Comparison of ENCODE assay signal across 8 cellular contexts in genomic region chr10:35336921-35337741, GRCh38. TPM values are rescaled to one million over a fixed set of nuclear protein-coding genes. Genes with fewer than 3 reads are reported as not detected.
A peak's percentile ranks its signal among the peaks of the same experiment; 100 is the strongest.
DNase-seq lines count a peak whose midpoint lies in the region; ATAC-seq, FAIRE-seq and TF ChIP-seq lines count a peak whose summit lies in the region.

No MANE protein-coding gene starts in this region.

- no peaks in the 10 kb centered on the region for H3K27me3 Mint-ChIP-seq in T-helper 17 cell

- H3K4me3 Mint-ChIP-seq in T-helper 17 cell = peak overlapping the region; percentile 82

- H3K4me2 ChIP-seq in mammary epithelial cell (ENCODE audit: insufficient read depth, low read depth, low read length) = peak overlapping the region; percentile 84

- peak overlapping the region; percentile 60 for H3K9ac ChIP-seq in mammary epithelial cell (ENCODE audit: insufficient read depth, low read length)
- peak overlapping the region; percentile 43 to 67 for H3K9ac ChIP-seq in kidney (ENCODE audit: low read length in 2 of 2)

- peak overlapping the region; percentile 81 for H2AFZ ChIP-seq in mammary epithelial cell (ENCODE audit: low read depth, low read length)

- no peaks in the 10 kb centered on the region for H3K27me3 ChIP-seq in mammary epithelial cell (ENCODE audit: insufficient read depth, low read length)

- peaks cover 2% of the 10 kb centered on the region for H3K36me3 Mint-ChIP-seq in T-helper 17 cell (ENCODE audit: low read depth)

- no TSS peak for BruUV-seq in mammary epithelial cell (replicated peaks; lab: Mats Ljungman, UMichigan)

- CTCF ChIA-PET in mammary epithelial cell (lab: Charles Lee; ENCODE audit: low non-redundant PET) = interaction anchor here (0.7 kb wide), 1 partner anchor 30 kb away, joined by 5 read pairs; no protein-coding TSS in a partner anchor

- dilution Hi-C loops in mammary epithelial cell (cut with HindIII; ENCODE audit: low sequenced_read_pairs) = no loop called here

- H3K4me3 ChIP-seq in mammary epithelial cell (replicated peaks in 1 of 3; ENCODE audit: insufficient read depth in 1 of 3, low read depth in 2 of 3, low read length in 3 of 3) = peak overlapping the region; percentile 87 to 90 (median 87)
- peak overlapping the region; percentile 75 to 78 for H3K4me3 ChIP-seq in kidney (ENCODE audit: low read length in 2 of 2)

- peaks cover 56% of the 10 kb centered on the region for H3K4me1 Mint-ChIP-seq in T-helper 17 cell

- peaks cover 93% of the 10 kb centered on the region for H3K79me2 ChIP-seq in mammary epithelial cell (ENCODE audit: insufficient read depth, low read length)

- H3K27ac Mint-ChIP-seq in T-helper 17 cell = peak overlapping the region; percentile 71

- H3K27ac ChIP-seq in mammary epithelial cell (ENCODE audit: insufficient read depth, low read depth, low read length) (peak overlapping the region; percentile 46), kidney (ENCODE audit: low read depth in 2 of 2, low read length in 2 of 2) (no peak overlapping the region)

- FAIRE-seq in kidney (lab: Jason Lieb, UNC) = no peak

- DNase-seq in NCI-H524 (lab: John Stamatoyannopoulos, UW) (peak; percentile 17 to 24), NCI-H524 treated with DMSO at 0.1 percent for 48 hours (lab: John Stamatoyannopoulos, UW) (no peak), T-helper 17 cell (peak in 2 of 3 donors; percentile 12 to 14), mammary epithelial cell (peak; percentile 42), kidney (peak; percentile 85), SIG-M5 (lab: John Stamatoyannopoulos, UW) (no peak)
- DNase-seq in stimulated activated CD4-positive, alpha-beta T cell treated with anti-CD3 and anti-CD28 coated beads, Interleukin-4, amount 100 ng/mL, for 1 hour = peak; percentile 43

- H3K36me3 ChIP-seq in mammary epithelial cell (ENCODE audit: insufficient read depth, low read length) (no peaks in the 10 kb centered on the region), kidney (ENCODE audit: control insufficient read depth in 1 of 2, insufficient read depth in 2 of 2, low read length in 2 of 2) (peaks cover 0 to 2% of the 10 kb centered on the region in 2 donors)

- in situ Hi-C loops in mammary epithelial cell (cut with MboI; ENCODE audit: low sequenced_read_pairs in 2 of 2) = no loop called here

- intact Hi-C loops in mammary epithelial cell (cut with micrococcal nuclease) = loop anchor here (2.0 to 10.0 kb wide), 7 partner anchors 30 to 226 kb away; partner anchors contain the start of gene CREM
- intact Hi-C loops in kidney (cut with DNase I) = no loop called here

- peaks cover 3% of the 10 kb centered on the region for H4K20me1 ChIP-seq in mammary epithelial cell (ENCODE audit: insufficient read depth, low read length)

- ATAC-seq in HG03103 (IDR thresholded peaks at IDR 0.05; ENCODE audit: low read depth, unreplicated experiment) = peak; percentile 9
- peak; percentile 3 for ATAC-seq in T-helper 17 cell

- peaks cover 32% of the 10 kb centered on the region for H3K4me1 ChIP-seq in mammary epithelial cell (ENCODE audit: insufficient read depth, low read length)
- H3K4me1 ChIP-seq in kidney (ENCODE audit: control insufficient read depth in 1 of 2, insufficient read depth in 1 of 2, low read depth in 1 of 2, low read length in 2 of 2) = peaks cover 9 to 24% of the 10 kb centered on the region in 2 donors

- no peak for TF ChIP-seq CTCF in mammary epithelial cell (conservative IDR thresholded peaks at IDR 0.05 in 1 of 2, IDR thresholded peaks at IDR 0.05 in 1 of 2; ENCODE audit: extremely low read depth in 1 of 2, insufficient read depth in 1 of 2, low read depth in 1 of 2, low read length in 2 of 2)
- no peak for TF ChIP-seq CTCF in kidney (IDR thresholded peaks at IDR 0.05; ENCODE audit: borderline replicate concordance, extremely low read depth, insufficient read depth)

- WGBS in mammary epithelial cell (ENCODE audit: low coverage, missing lambda C conversion rate) = 2% methylated on average over 13 of the region's 86 CpGs

- H3K9me3 ChIP-seq in T-helper 17 cell (ENCODE audit: control insufficient read depth, low read length, poor library complexity, severe bottlenecking) = no peaks in the 10 kb centered on the region
- H3K9me3 ChIP-seq in mammary epithelial cell (replicated peaks; ENCODE audit: insufficient read depth, low read length) = no peaks in the 10 kb centered on the region
- H3K9me3 ChIP-seq in kidney (ENCODE audit: control insufficient read depth in 1 of 2, low read length in 2 of 2) = no peaks in the 10 kb centered on the region

RNA-seq across cellular contexts. Expression of gene CCNY, which starts 0.8 kb away (rescaled TPM):
- total RNA-seq in T-helper 17 cell (10 to 100 TPM; 74.4 to 89.1 TPM), mammary epithelial cell (10 to 100 TPM; 32.0 to 62.3 TPM), kidney (77.2 TPM)
- polyA plus RNA-seq in mammary epithelial cell (55.5 TPM), kidney (ENCODE audit: insufficient read depth, low read depth, low replicate concordance) (45.6 TPM)
- 68.1 TPM for polyA minus RNA-seq in mammary epithelial cell

Comparison
In these comparisons a context has a peak if more than half of its experiments do, and no peak if none do; other contexts are left out.
1. DNase-seq: peak in NCI-H524 (2 of 2), T-helper 17 cell (2 of 3), mammary epithelial cell (single experiment), kidney (single experiment) and stimulated activated CD4-positive, alpha-beta T cell treated with anti-CD3 and anti-CD28 coated beads, Interleukin-4, amount 100 ng/mL, for 1 hour (single experiment); none in NCI-H524 treated with DMSO at 0.1 percent for 48 hours (single experiment) and SIG-M5 (single experiment).